9 cellular contexts compared by ENCODE assay signal in the genomic region with DNA sequence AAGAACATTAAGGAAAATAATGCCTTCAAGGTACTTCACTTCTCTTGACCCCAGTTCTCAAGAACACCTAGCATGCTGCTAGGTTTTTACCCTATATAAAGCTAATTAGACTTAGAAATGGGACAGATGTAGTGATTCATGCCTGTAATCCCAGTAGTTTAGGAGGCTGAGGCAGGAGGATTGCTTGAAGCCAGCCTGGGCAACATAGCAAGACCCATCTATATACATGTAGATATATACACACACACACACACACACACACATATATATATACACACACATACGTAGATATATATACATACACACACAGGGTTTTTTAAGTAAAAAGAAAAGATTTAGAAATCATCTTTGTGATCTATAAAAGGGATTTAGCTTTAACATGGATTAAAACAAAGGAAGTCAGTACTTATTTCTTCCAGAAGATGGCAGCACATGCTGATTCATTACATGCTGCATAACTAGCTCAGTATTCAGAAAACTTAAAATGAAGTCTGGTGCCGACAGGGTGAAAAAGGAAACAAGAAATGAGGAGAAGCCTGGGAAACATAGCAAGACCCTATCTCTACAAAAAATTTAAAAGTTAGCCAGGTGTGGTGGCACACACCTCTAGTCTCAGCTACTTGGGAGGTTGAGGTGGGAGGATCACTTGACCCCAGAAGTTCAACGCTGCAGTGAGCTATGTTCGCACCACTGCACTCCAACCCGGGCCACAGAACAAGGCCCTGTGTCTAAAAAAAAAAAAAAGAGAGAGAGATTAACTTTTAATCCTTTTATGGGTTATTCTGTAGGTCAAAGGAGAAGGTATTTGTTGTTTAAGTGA. TPM values are rescaled to one million over a fixed set of nuclear protein-coding genes. Genes with fewer than 3 reads are reported as not detected.
DNase-seq lines count a peak whose midpoint lies in the region; ATAC-seq and TF ChIP-seq lines count a peak whose summit lies in the region.
"Had no signal": no experiment of that assay in that cellular context is flagged by ENCODE, and none has a peak within 500 bp of the region (broad histone marks: within the 10 kb centered on the region; RNA-seq: fewer than 3 reads in every experiment).

No MANE protein-coding gene starts in this region.

- H3K9ac ChIP-seq in KMS-11: no peak overlapping the region

- H3K9me3 ChIP-seq in lung (ENCODE audit: control insufficient read depth in 2 of 2, insufficient read depth in 1 of 2, low read length in 1 of 2): no peaks in the 10 kb centered on the region
- no peaks in the 10 kb centered on the region for H3K9me3 ChIP-seq in aorta (ENCODE audit: control insufficient read depth, low read length)

- H3K27ac ChIP-seq in KMS-11 (no peak overlapping the region), lung (ENCODE audit: low read depth in 1 of 2, low read length in 1 of 2) (no peak overlapping the region), aorta (ENCODE audit: low read depth in 1 of 2, low read length in 2 of 2) (no peak overlapping the region)
- H3K27ac ChIP-seq: epithelial cell of prostate had no signal

- H3K4me3 Mint-ChIP-seq in activated CD4-positive, alpha-beta T cell treated with anti-CD3 and anti-CD28 coated beads, Interleukin-2, amount 10 ng/mL, durations not matched to agents 24 days and 14 days: peak overlapping the region; percentile 14

- H3K27ac Mint-ChIP-seq in activated CD4-positive, alpha-beta T cell treated with anti-CD3 and anti-CD28 coated beads, Interleukin-2, amount 10 ng/mL, durations not matched to agents 24 days and 14 days: peak overlapping the region; percentile 42

- no peaks in the 10 kb centered on the region for H3K27me3 ChIP-seq in KMS-11 (ENCODE audit: insufficient read depth, low read depth)
- no peaks in the 10 kb centered on the region for H3K27me3 ChIP-seq in lung (ENCODE audit: control insufficient read depth, insufficient read depth)
- H3K27me3 ChIP-seq in aorta (ENCODE audit: control insufficient read depth in 1 of 2, insufficient read depth in 2 of 2, low read length in 1 of 2): no peaks in the 10 kb centered on the region

- intact Hi-C loops in activated CD4-positive, alpha-beta T cell treated with anti-CD3 and anti-CD28 coated beads, Interleukin-2, amount 10 ng/mL, durations not matched to agents 24 days and 14 days (cut with micrococcal nuclease): loop anchor here (2.0 kb wide), 2 partner anchors 28 to 314 kb away; a partner anchor contains a TSS
- intact Hi-C loops in aorta (cut with DNase I): loop anchor here in 1 of 2 donors (10.0 kb wide), 1 partner anchor 312 kb away; no protein-coding TSS in a partner anchor

- H3K4me1 Mint-ChIP-seq in activated CD4-positive, alpha-beta T cell treated with anti-CD3 and anti-CD28 coated beads, Interleukin-2, amount 10 ng/mL, durations not matched to agents 24 days and 14 days: peaks cover 4% of the 10 kb centered on the region

- H3K27me3 Mint-ChIP-seq in activated CD4-positive, alpha-beta T cell treated with anti-CD3 and anti-CD28 coated beads, Interleukin-2, amount 10 ng/mL, durations not matched to agents 24 days and 14 days: no peaks in the 10 kb centered on the region

- WGBS in lung, 2 donors: 55 to 62% methylated on average over 5 of the region's 5 CpGs
- 48 to 51% methylated on average over 5 of the region's 5 CpGs for WGBS in aorta, 2 donors

- no peaks in the 10 kb centered on the region for H3K9me3 Mint-ChIP-seq in activated CD4-positive, alpha-beta T cell treated with anti-CD3 and anti-CD28 coated beads, Interleukin-2, amount 10 ng/mL, durations not matched to agents 24 days and 14 days

- ATAC-seq in lung (ENCODE audit: insufficient read depth, low FRiP score) (no peak), aorta (ENCODE audit: low FRiP score) (peak; percentile 63), GM18868 (IDR thresholded peaks at IDR 0.05; ENCODE audit: unreplicated experiment) (no peak)

- peaks cover 6% of the 10 kb centered on the region for H3K36me3 Mint-ChIP-seq in activated CD4-positive, alpha-beta T cell treated with anti-CD3 and anti-CD28 coated beads, Interleukin-2, amount 10 ng/mL, durations not matched to agents 24 days and 14 days (ENCODE audit: low read depth)

- H3K4me3 ChIP-seq in KMS-11 (IDR thresholded peaks at IDR 0.05; ENCODE audit: insufficient read depth, low read depth, low read length) (no peak overlapping the region), lung (no peak overlapping the region), aorta (ENCODE audit: low read length in 2 of 2) (no peak overlapping the region)

- in situ Hi-C loops in SK-MEL-5 (cut with HindIII; ENCODE audit: low pct_unique_long_range_greater_than_20kb, low sequenced_read_pairs): no loop called here

- TF ChIP-seq CTCF in KMS-11 (conservative IDR thresholded peaks at IDR 0.05; ENCODE audit: low read depth, low read length) (peak; percentile 72), lung (IDR thresholded peaks at IDR 0.05; ENCODE audit: control extremely low read depth, extremely low read depth) (peak; percentile 77)

- peaks cover 4% of the 10 kb centered on the region for H3K4me1 ChIP-seq in KMS-11 (ENCODE audit: low read depth, poor library complexity, severe bottlenecking)
- H3K4me1 ChIP-seq in lung (ENCODE audit: control insufficient read depth in 2 of 2, insufficient read depth in 2 of 2, low read length in 2 of 2): peaks cover 0 to 3% of the 10 kb centered on the region in 2 donors
- H3K4me1 ChIP-seq in aorta (ENCODE audit: control insufficient read depth in 1 of 2, insufficient read depth in 2 of 2, low read length in 2 of 2): peaks cover 0 to 2% of the 10 kb centered on the region in 2 donors

- H4K20me1 ChIP-seq in KMS-11 (ENCODE audit: insufficient read depth): no peaks in the 10 kb centered on the region

- H3K4me2 ChIP-seq in KMS-11: no peak overlapping the region

- no peak overlapping the region for H2AFZ ChIP-seq in KMS-11 (ENCODE audit: low read depth)

- no peaks in the 10 kb centered on the region for H3K79me2 ChIP-seq in KMS-11 (ENCODE audit: insufficient read depth, low read depth)

- H3K36me3 ChIP-seq in KMS-11 (ENCODE audit: insufficient read depth) (no peaks in the 10 kb centered on the region; the same call in 1 of the 2 replicates), lung (ENCODE audit: control insufficient read depth in 2 of 2, insufficient read depth in 2 of 2, low read length in 2 of 2) (peaks cover 11 to 20% of the 10 kb centered on the region in 2 donors), aorta (ENCODE audit: control insufficient read depth in 1 of 2, insufficient read depth in 2 of 2, low read length in 1 of 2) (peaks cover 2 to 3% of the 10 kb centered on the region in 2 donors)

- peak; percentile 83 for DNase-seq in activated CD4-positive, alpha-beta T cell treated with anti-CD3 and anti-CD28 coated beads, Interleukin-2, amount 10 ng/mL, durations not matched to agents 24 days and 14 days
- no peak for DNase-seq in activated CD4-positive, alpha-beta T cell treated with anti-CD3 and anti-CD28 coated beads for 48 hours
- DNase-seq in SK-MEL-5 (ENCODE audit: low read depth, low spot score) (peak; percentile 68), dermis microvascular lymphatic vessel endothelial cell (ENCODE audit: low read depth in 2 of 2) (peak; percentile 64 to 77), lung (ENCODE audit: low spot score) (no peak), aorta (no peak)

RNA-seq across cellular contexts. Expression of a gene that starts 28.5 kb away (rescaled TPM):
- 98.5 and 106 TPM in 2 replicates for total RNA-seq in activated CD4-positive, alpha-beta T cell treated with anti-CD3 and anti-CD28 coated beads, Interleukin-2, amount 10 ng/mL, durations not matched to agents 24 days and 14 days
- 75.5 and 93.9 TPM in 2 replicates for total RNA-seq in SK-MEL-5 (2014; rRNA removed; shearing (Covaris generic))
- 39.0 and 69.3 TPM in 2 replicates for polyA plus RNA-seq in SK-MEL-5 (2015; cell fraction: cytosol; rRNA removed)
- 27.5 and 31.9 TPM in 2 replicates for polyA plus RNA-seq in SK-MEL-5 (2015; cell fraction: nucleus; rRNA removed)
- total RNA-seq in dermis microvascular lymphatic vessel endothelial cell: 74.8 and 93.5 TPM in 2 replicates
- 10 to 100 TPM; 44.8 to 55.8 TPM for total RNA-seq in lung
- 100 to 1,000 TPM in 1 of 2 donors, 10 to 100 TPM in 1; 72.2 to 144 TPM for polyA plus RNA-seq in lung
- 10 to 100 TPM; 36.2 to 40.8 TPM for total RNA-seq in aorta
- polyA plus RNA-seq in aorta: 100 to 1,000 TPM in 1 of 2 donors, 10 to 100 TPM in 1; 59.5 to 102 TPM

Comparison
In these comparisons a context has a peak if more than half of its experiments do, and no peak if none do; other contexts are left out.
1. DNase-seq: peak in activated CD4-positive, alpha-beta T cell treated with anti-CD3 and anti-CD28 coated beads, Interleukin-2, amount 10 ng/mL, durations not matched to agents 24 days and 14 days (single experiment), SK-MEL-5 (single experiment) and dermis microvascular lymphatic vessel endothelial cell (2 of 2); none in activated CD4-positive, alpha-beta T cell treated with anti-CD3 and anti-CD28 coated beads for 48 hours (single experiment), lung (single experiment) and aorta (0 of 2).